18 cellular contexts compared by ENCODE assay signal in the genomic region with DNA sequence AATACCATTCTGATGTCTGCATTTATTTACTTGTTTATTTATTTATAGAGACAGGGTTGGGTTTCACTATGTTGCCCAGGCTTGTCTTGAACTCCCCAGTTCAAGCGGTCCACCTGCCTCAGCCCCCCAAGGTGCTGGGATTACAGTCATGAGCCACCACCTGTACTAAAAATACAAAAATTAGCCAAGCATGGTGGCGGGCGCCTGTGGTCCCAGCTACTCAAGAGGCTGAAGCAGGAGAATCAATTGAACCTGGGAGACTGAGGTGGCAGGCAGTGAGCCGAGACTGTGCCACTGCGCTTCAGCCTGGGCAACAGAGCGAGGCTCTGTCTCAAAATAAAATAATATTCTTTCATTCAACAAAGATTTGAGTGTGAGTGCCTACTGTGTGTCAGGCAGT. TPM values are rescaled to one million over a fixed set of nuclear protein-coding genes. Genes with fewer than 3 reads are reported as not detected.
DNase-seq lines count a peak whose midpoint lies in the region; ATAC-seq, FAIRE-seq and TF ChIP-seq lines count a peak whose summit lies in the region.
"Had no signal": no experiment of that assay in that cellular context is flagged by ENCODE, and none has a peak within 500 bp of the region (broad histone marks: within the 10 kb centered on the region; RNA-seq: fewer than 3 reads in every experiment).

No MANE protein-coding gene starts in this region.

- peaks cover 7% of the 10 kb centered on the region for H3K79me2 ChIP-seq in HepG2 (ENCODE audit: insufficient read depth, low read length)

- H3K4me2 ChIP-seq in HepG2 (ENCODE audit: low read depth, low read length), result no peak overlapping the region
- H3K4me2 ChIP-seq: GM23338 had no signal

- POLR2A ChIA-PET in HepG2 (lab: Yijun Ruan, JAX), result no interaction called here

- no peak for DNase-seq in HepG2 (ENCODE audit: low spot score)
- no peak for DNase-seq in right lobe of liver
- no peak for DNase-seq in esophagus muscularis mucosa (ENCODE audit: extremely low spot score)
- DNase-seq in thoracic aorta (ENCODE audit: low spot score), result no peak
- DNase-seq in DMS153 treated with DMSO at 0.1 percent for 48 hours (lab: John Stamatoyannopoulos, UW; ENCODE audit: unreplicated experiment), result no peak
- DNase-seq: ACHN; BE2C; C1 segment of cervical spinal cord; CD4-positive, CD25-positive, alpha-beta regulatory T cell; CD8-positive, alpha-beta memory T cell; COR-L47; DMS 273 treated with DMSO at 0.1 percent for 48 hours; GF-D8; HCEC 1CT had no signal

- WGBS in HepG2 (ENCODE audit: low lambda C conversion rate), result 93% methylated on average over 6 of the region's 6 CpGs
- 100% methylated on average over 2 of the region's 6 CpGs for WGBS in right lobe of liver (ENCODE audit: insufficient coverage, low coverage, low lambda C conversion rate, missing lambda C conversion rate)
- 94% methylated on average over 6 of the region's 6 CpGs for WGBS in esophagus muscularis mucosa

- CTCF ChIA-PET in HepG2 (lab: Yijun Ruan, JAX; ENCODE audit: low intra/inter-chr PET ratio, low total read pairs), result no interaction called here

- no peak for TF ChIP-seq EP300 in HepG2 (IDR thresholded peaks at IDR 0.05; ENCODE audit: low read depth in 2 of 2, low read length in 2 of 2)
- TF ChIP-seq EP300 in HepG2 (CRISPR knock-in tag; IDR thresholded peaks at IDR 0.05; ENCODE audit: borderline replicate concordance), result no peak
- no peak for TF ChIP-seq EP300 in esophagus muscularis mucosa (IDR thresholded peaks at IDR 0.05)

- H3K36me3 ChIP-seq in HepG2 (replicated peaks in 1 of 2; ENCODE audit: control insufficient read depth in 1 of 2, insufficient read depth in 2 of 2, low read length in 2 of 2) (no peaks in the 10 kb centered on the region), right lobe of liver (no peaks in the 10 kb centered on the region), esophagus muscularis mucosa (no peaks in the 10 kb centered on the region), thoracic aorta (no peaks in the 10 kb centered on the region)
- H3K36me3 ChIP-seq: BE2C had no signal

- no peaks in the 10 kb centered on the region for H4K20me1 ChIP-seq in HepG2 (ENCODE audit: insufficient read depth, low read length)

- BruUV-seq in HepG2 (replicated peaks; lab: Mats Ljungman, UMichigan), result no TSS peak

- TF ChIP-seq RAD21 in HepG2 (CRISPR knock-in tag; IDR thresholded peaks at IDR 0.05), result no peak

- no peak overlapping the region for H3K9ac ChIP-seq in HepG2 (ENCODE audit: insufficient read depth, low read depth, low read length)

- TF ChIP-seq POLR2A in HepG2 (IDR thresholded peaks at IDR 0.05; ENCODE audit: insufficient read depth in 1 of 2, low read depth in 2 of 2, low read length in 2 of 2) (no peak), right lobe of liver (IDR thresholded peaks at IDR 0.05) (no peak), esophagus muscularis mucosa (IDR thresholded peaks at IDR 0.05; ENCODE audit: low read depth) (no peak)

- ATAC-seq in HepG2 (no peak), right lobe of liver (no peak), thoracic aorta (ENCODE audit: insufficient number of reproducible peaks, low FRiP score, low read depth) (no peak), HG03175 (IDR thresholded peaks at IDR 0.05; ENCODE audit: unreplicated experiment) (no peak)
- ATAC-seq: GM23338 had no signal

- no peak overlapping the region for H2AFZ ChIP-seq in HepG2 (ENCODE audit: low read length)
- H2AFZ ChIP-seq: GM23338 had no signal

- H3K4me3 ChIP-seq in HepG2 (replicated peaks in 1 of 3; ENCODE audit: insufficient read depth in 1 of 3, low read depth in 2 of 3, low read length in 3 of 3) (no peak overlapping the region), right lobe of liver (no peak overlapping the region), esophagus muscularis mucosa (no peak overlapping the region), thoracic aorta (no peak overlapping the region)

- H3K27me3 ChIP-seq in HepG2 (ENCODE audit: control insufficient read depth in 1 of 2, insufficient read depth in 2 of 2, low read length in 2 of 2) (peaks cover 2 to 10% of the 10 kb centered on the region in 2 experiments; a peak in 2 of 5 replicates), right lobe of liver (no peaks in the 10 kb centered on the region), esophagus muscularis mucosa (no peaks in the 10 kb centered on the region), thoracic aorta (replicated peaks; ENCODE audit: insufficient read depth) (no peaks in the 10 kb centered on the region)

- in situ Hi-C loops in HepG2 (cut with HindIII; ENCODE audit: extremely low pct_ligation_motif_present, low pct_unique_long_range_greater_than_20kb), result no loop called here

- H3K4me1 ChIP-seq in HepG2 (ENCODE audit: insufficient read depth, low read length) (peaks cover 33% of the 10 kb centered on the region), right lobe of liver (peaks cover 0 to 13% (median 0%) of the 10 kb centered on the region in 4 donors), esophagus muscularis mucosa (peaks cover 37 to 67% (median 54%) of the 10 kb centered on the region in 4 donors), thoracic aorta (ENCODE audit: control insufficient read depth in 1 of 2, low read depth in 2 of 2) (peaks cover 19 to 54% of the 10 kb centered on the region in 2 donors)
- H3K4me1 ChIP-seq: BE2C had no signal

- intact Hi-C loops in HepG2 (cut with micrococcal nuclease; ENCODE audit: unreplicated experiment), result loop anchor here (10.0 kb wide), 1 partner anchor 50 kb away; no protein-coding TSS in a partner anchor
- intact Hi-C loops in right lobe of liver (cut with DNase I), result no loop called here
- intact Hi-C loops in esophagus muscularis mucosa (cut with DNase I), result no loop called here

- H3K9me3 ChIP-seq in HepG2 (ENCODE audit: low read length), result no peaks in the 10 kb centered on the region
- H3K9me3 ChIP-seq in right lobe of liver, result no peaks in the 10 kb centered on the region
- no peaks in the 10 kb centered on the region for H3K9me3 ChIP-seq in esophagus muscularis mucosa
- no peaks in the 10 kb centered on the region for H3K9me3 ChIP-seq in thoracic aorta
- H3K9me3 ChIP-seq: BE2C had no signal

- FAIRE-seq in HepG2 (lab: Jason Lieb, UNC), result no peak
- FAIRE-seq: A204.1, H54 had no signal

- no peak for TF ChIP-seq CTCF in HepG2 (CRISPR knock-in tag; IDR thresholded peaks at IDR 0.05)
- no peak for TF ChIP-seq CTCF in right lobe of liver (IDR thresholded peaks at IDR 0.05)
- TF ChIP-seq CTCF in esophagus muscularis mucosa (IDR thresholded peaks at IDR 0.05), result no peak
- no peak for TF ChIP-seq CTCF in thoracic aorta (IDR thresholded peaks at IDR 0.05)

- no peak overlapping the region for H3K27ac ChIP-seq in HepG2 (ENCODE audit: extremely low read length, insufficient read depth, low read length)
- H3K27ac ChIP-seq in right lobe of liver, result no peak overlapping the region
- peak overlapping the region; percentile 41 to 91 (median 84) for H3K27ac ChIP-seq in esophagus muscularis mucosa (replicated peaks in 1 of 4)
- peak overlapping the region; percentile 85 to 98 for H3K27ac ChIP-seq in thoracic aorta

TF ChIP-seq in HepG2, 621 proteins besides CTCF, POLR2A, EP300 and RAD21:
- TF ChIP-seq ZKSCAN1 (IDR thresholded peaks at IDR 0.05; ENCODE audit: low read length), result 0 out of 2 replicates have a peak, but pooled peaks have one; percentile 11
- no peak for TF ChIP-seq ATRX (CRISPR knock-in tag; IDR thresholded peaks at IDR 0.05; ENCODE audit: borderline replicate concordance)

RNA-seq across cellular contexts. Expression of gene ATP8B1, which starts 2.0 kb away (rescaled TPM):
- total RNA-seq in HepG2 (2016; rRNA removed; fragmentation: Illumina TruSeq; extraction: Trizol), result 3.7 and 4.0 TPM in 2 replicates
- 0.79 and 0.81 TPM in 2 replicates for total RNA-seq in HepG2 (2016; cell fraction: cytosol; rRNA removed; fragmentation: Illumina TruSeq; extraction: Trizol; ENCODE audit: low read depth)
- 3.1 and 4.2 TPM in 2 replicates for total RNA-seq in HepG2 (2016; cell fraction: insoluble cytoplasmic fraction; rRNA removed; fragmentation: Illumina TruSeq; extraction: Trizol)
- 2.1 and 2.3 TPM in 2 replicates for total RNA-seq in HepG2 (2016; cell fraction: membrane; rRNA removed; fragmentation: Illumina TruSeq; extraction: Trizol)
- total RNA-seq in HepG2 (2016; cell fraction: nucleus; rRNA removed; fragmentation: Illumina TruSeq; extraction: Trizol), result 6.1 and 6.4 TPM in 2 replicates
- polyA plus RNA-seq in HepG2 (2011; rRNA removed), result 2.3 and 2.8 TPM in 2 replicates
- polyA plus RNA-seq in HepG2 (2011; cell fraction: cytosol; rRNA removed), result 1.5 and 2.0 TPM in 2 replicates
- polyA plus RNA-seq in HepG2 (2011; cell fraction: nucleus; rRNA removed), result 1.1 TPM in 2 replicates
- polyA plus RNA-seq in HepG2 (2012), result 1.3 and 1.7 TPM in 2 replicates
- polyA plus RNA-seq in HepG2 (2016; cell fraction: cytosol; fragmentation: Illumina TruSeq; extraction: Trizol; ENCODE audit: low read depth), result 0.23 and 0.26 TPM in 2 replicates
- 1.3 and 1.4 TPM in 2 replicates for polyA plus RNA-seq in HepG2 (2016; cell fraction: insoluble cytoplasmic fraction; fragmentation: Illumina TruSeq; extraction: Trizol; ENCODE audit: low read depth)
- polyA plus RNA-seq in HepG2 (2016; cell fraction: membrane; fragmentation: Illumina TruSeq; extraction: Trizol; ENCODE audit: low read depth), result 0.48 TPM in 2 replicates
- 3.1 and 4.7 TPM in 2 replicates for polyA plus RNA-seq in HepG2 (2016; cell fraction: nucleus; fragmentation: Illumina TruSeq; extraction: Trizol; ENCODE audit: insufficient read depth, low read depth)
- polyA minus RNA-seq in HepG2 (2011; rRNA and poly(A)+ RNA removed; ENCODE audit: low replicate concordance), result 0.89 and 4.0 TPM in 2 replicates
- polyA minus RNA-seq in HepG2 (2011; cell fraction: cytosol; rRNA and poly(A)+ RNA removed), result 3.3 and 5.1 TPM in 2 replicates
- polyA minus RNA-seq in HepG2 (2011; cell fraction: nucleus; rRNA and poly(A)+ RNA removed), result 6.0 and 8.6 TPM in 2 replicates
- 10 to 100 TPM in 5 of 6 experiments, 1 to 10 TPM in 1; 9.0 to 18.4 (median 17.1) TPM for total RNA-seq in right lobe of liver
- total RNA-seq in esophagus muscularis mucosa, result 10 to 100 TPM; 18.3 to 21.9 (median 19.6) TPM
- 100 to 1,000 TPM in 1 of 2 donors, 10 to 100 TPM in 1; 68.7 to 111 TPM for total RNA-seq in thoracic aorta
- total RNA-seq: CD4-positive, CD25-positive, alpha-beta regulatory T cell; CD8-positive, alpha-beta memory T cell had no signal
- polyA plus RNA-seq: CD8-positive, alpha-beta memory T cell had no signal

Comparison
In these comparisons a context has a peak if more than half of its experiments do, and no peak if none do; other contexts are left out.
1. H3K27ac ChIP-seq: peak in esophagus muscularis mucosa (4 of 4) and thoracic aorta (2 of 2); none in HepG2 (single experiment) and right lobe of liver (0 of 3).